In genomic region chr1:214050513-214051401, GRCh38 we compare ENCODE assay signal across 1 cellular context.
TF ChIP-seq lines count a peak whose summit lies in the region.

No MANE protein-coding gene starts in this region.

TF ChIP-seq in HepG2, 621 proteins besides CTCF, POLR2A, EP300 and RAD21 (continued from another document and continues in another):
- TF ChIP-seq TIGD3 (CRISPR knock-in tag; IDR thresholded peaks at IDR 0.05; ENCODE audit: borderline replicate concordance) (no peak), ZNF605 (CRISPR knock-in tag; IDR thresholded peaks at IDR 0.05) (peak; percentile 84), GTF2F1 (IDR thresholded peaks at IDR 0.05; ENCODE audit: low read length) (0 out of 2 replicates have a peak, but pooled peaks have one; percentile 28), IKZF4 (CRISPR knock-in tag; IDR thresholded peaks at IDR 0.05; ENCODE audit: borderline replicate concordance, low read depth, not compliant biosample characterization) (no peak), ZNF143 (CRISPR knock-in tag; IDR thresholded peaks at IDR 0.05) (peak; percentile 52; the same call in 1 of the 2 replicates), RBAK (CRISPR knock-in tag; IDR thresholded peaks at IDR 0.05) (no peak), ZMYM4 (CRISPR knock-in tag; IDR thresholded peaks at IDR 0.05) (peak; percentile 96), ZNF543 (CRISPR knock-in tag; IDR thresholded peaks at IDR 0.05) (peak; percentile 12; the same call in 1 of the 2 replicates), KAT8 (CRISPR knock-in tag; IDR thresholded peaks at IDR 0.05) (peak; percentile 21; the same call in 1 of the 2 replicates), SRSF9 (IDR thresholded peaks at IDR 0.05; ENCODE audit: borderline replicate concordance, insufficient read depth, low read depth, low read length, poor library complexity, severe bottlenecking) (no peak), DNMT3B (CRISPR knock-in tag; conservative IDR thresholded peaks at IDR 0.05) (peak; percentile 15; the same call in 1 of the 2 replicates), MEIS2 (CRISPR knock-in tag; IDR thresholded peaks at IDR 0.05) (peak; percentile 88; the same call in 1 of the 2 replicates), CBX2 (IDR thresholded peaks at IDR 0.05; ENCODE audit: low read depth, low read length) (no peak), CBX2 (CRISPR knock-in tag; IDR thresholded peaks at IDR 0.05; ENCODE audit: low read depth) (no peak), KLF9 (CRISPR knock-in tag; IDR thresholded peaks at IDR 0.05; ENCODE audit: low read depth) (no peak; the same call in 1 of the 2 replicates), BCL3 (CRISPR knock-in tag; IDR thresholded peaks at IDR 0.05) (peak; percentile 70), KLF15 (CRISPR knock-in tag; IDR thresholded peaks at IDR 0.05; ENCODE audit: borderline replicate concordance) (peak; percentile 27; the same call in 1 of the 2 replicates), SPEN (CRISPR knock-in tag; IDR thresholded peaks at IDR 0.05; ENCODE audit: low read depth) (peak; percentile 83; the same call in 1 of the 2 replicates), NR2F6 (IDR thresholded peaks at IDR 0.05) (peak; percentile 99), NR2F6 (CRISPR knock-in tag; IDR thresholded peaks at IDR 0.05) (peak; percentile 99), HNRNPLL (IDR thresholded peaks at IDR 0.05; ENCODE audit: low read depth, low read length, poor library complexity, severe bottlenecking) (no peak), ZBTB37 (CRISPR knock-in tag; IDR thresholded peaks at IDR 0.05) (no peak; the same call in 1 of the 2 replicates), ZNF781 (CRISPR knock-in tag; IDR thresholded peaks at IDR 0.05; ENCODE audit: borderline replicate concordance, not compliant biosample characterization) (no peak), STAT6 (CRISPR knock-in tag; IDR thresholded peaks at IDR 0.05; ENCODE audit: borderline replicate concordance) (peak; percentile 79; the same call in 1 of the 2 replicates), ZNF709 (CRISPR knock-in tag; IDR thresholded peaks at IDR 0.05) (no peak; the same call in 1 of the 2 replicates), ZFP36 (IDR thresholded peaks at IDR 0.05; ENCODE audit: borderline replicate concordance, low read depth, low read length, partially characterized antibody) (no peak), CBX1 (IDR thresholded peaks at IDR 0.05; ENCODE audit: low read depth) (peak; percentile 72), PRPF4 (IDR thresholded peaks at IDR 0.05; ENCODE audit: low read depth, low read length, poor library complexity, severe bottlenecking) (no peak), ZFYVE20 (CRISPR knock-in tag; IDR thresholded peaks at IDR 0.05; ENCODE audit: borderline replicate concordance, low read depth) (no peak), ZNF672 (CRISPR knock-in tag; IDR thresholded peaks at IDR 0.05) (no peak), YEATS4 (CRISPR knock-in tag; IDR thresholded peaks at IDR 0.05; ENCODE audit: borderline replicate concordance) (peak; percentile 82; the same call in 1 of the 2 replicates), ZBTB49 (CRISPR knock-in tag; IDR thresholded peaks at IDR 0.05; ENCODE audit: borderline replicate concordance) (no peak), ZFP82 (CRISPR knock-in tag; IDR thresholded peaks at IDR 0.05; ENCODE audit: borderline replicate concordance) (no peak), ZNF674 (CRISPR knock-in tag; IDR thresholded peaks at IDR 0.05; ENCODE audit: low read depth) (no peak), RORA (CRISPR knock-in tag; IDR thresholded peaks at IDR 0.05) (peak; percentile 95; the same call in 1 of the 2 replicates), HOXA5 (CRISPR knock-in tag; IDR thresholded peaks at IDR 0.05) (peak; percentile 93), ZNF530 (CRISPR knock-in tag; IDR thresholded peaks at IDR 0.05; ENCODE audit: low read depth) (no peak), ZIK1 (CRISPR knock-in tag; IDR thresholded peaks at IDR 0.05; ENCODE audit: borderline replicate concordance, low read depth) (0 out of 2 replicates have a peak, but pooled peaks have one; percentile 35), MAFG (CRISPR knock-in tag; IDR thresholded peaks at IDR 0.05) (no peak), TCF7 (IDR thresholded peaks at IDR 0.05; ENCODE audit: low read depth) (peak; percentile 82), JUNB (CRISPR knock-in tag; IDR thresholded peaks at IDR 0.05; ENCODE audit: borderline replicate concordance) (0 out of 2 replicates have a peak, but pooled peaks have one; percentile 49), TMF1 (CRISPR knock-in tag; IDR thresholded peaks at IDR 0.05; ENCODE audit: low read depth) (no peak), MYC (CRISPR knock-in tag; IDR thresholded peaks at IDR 0.05; ENCODE audit: borderline replicate concordance) (peak; percentile 96), ZBTB42 (CRISPR knock-in tag; IDR thresholded peaks at IDR 0.05) (no peak; the same call in 1 of the 2 replicates), NAIF1 (CRISPR knock-in tag; IDR thresholded peaks at IDR 0.05; ENCODE audit: borderline replicate concordance) (no peak), ZNF572 (CRISPR knock-in tag; IDR thresholded peaks at IDR 0.05) (no peak), NONO (IDR thresholded peaks at IDR 0.05) (no peak), NONO (CRISPR knock-in tag; conservative IDR thresholded peaks at IDR 0.05) (peak; percentile 88), STAT5B (CRISPR knock-in tag; IDR thresholded peaks at IDR 0.05) (no peak; the same call in 1 of the 2 replicates), MEF2D (CRISPR knock-in tag; IDR thresholded peaks at IDR 0.05) (peak; percentile 93), MTF1 (CRISPR knock-in tag; IDR thresholded peaks at IDR 0.05) (no peak), ZMAT3 (CRISPR knock-in tag; conservative IDR thresholded peaks at IDR 0.05) (peak; percentile 60; the same call in 1 of the 2 replicates), KDM4B (CRISPR knock-in tag; IDR thresholded peaks at IDR 0.05) (peak; percentile 65), NR2F1 (CRISPR knock-in tag; IDR thresholded peaks at IDR 0.05) (peak; percentile 97 to 99), ZNF879 (CRISPR knock-in tag; IDR thresholded peaks at IDR 0.05) (0 out of 2 replicates have a peak, but pooled peaks have one; percentile 62), ZNF275 (CRISPR knock-in tag; IDR thresholded peaks at IDR 0.05; ENCODE audit: borderline replicate concordance) (no peak; the same call in 1 of the 2 replicates)
- TF ChIP-seq, protein P1, sequence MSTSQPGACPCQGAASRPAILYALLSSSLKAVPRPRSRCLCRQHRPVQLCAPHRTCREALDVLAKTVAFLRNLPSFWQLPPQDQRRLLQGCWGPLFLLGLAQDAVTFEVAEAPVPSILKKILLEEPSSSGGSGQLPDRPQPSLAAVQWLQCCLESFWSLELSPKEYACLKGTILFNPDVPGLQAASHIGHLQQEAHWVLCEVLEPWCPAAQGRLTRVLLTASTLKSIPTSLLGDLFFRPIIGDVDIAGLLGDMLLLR (CRISPR knock-in tag; IDR thresholded peaks at IDR 0.05) = no peak
- TF ChIP-seq, protein P2, sequence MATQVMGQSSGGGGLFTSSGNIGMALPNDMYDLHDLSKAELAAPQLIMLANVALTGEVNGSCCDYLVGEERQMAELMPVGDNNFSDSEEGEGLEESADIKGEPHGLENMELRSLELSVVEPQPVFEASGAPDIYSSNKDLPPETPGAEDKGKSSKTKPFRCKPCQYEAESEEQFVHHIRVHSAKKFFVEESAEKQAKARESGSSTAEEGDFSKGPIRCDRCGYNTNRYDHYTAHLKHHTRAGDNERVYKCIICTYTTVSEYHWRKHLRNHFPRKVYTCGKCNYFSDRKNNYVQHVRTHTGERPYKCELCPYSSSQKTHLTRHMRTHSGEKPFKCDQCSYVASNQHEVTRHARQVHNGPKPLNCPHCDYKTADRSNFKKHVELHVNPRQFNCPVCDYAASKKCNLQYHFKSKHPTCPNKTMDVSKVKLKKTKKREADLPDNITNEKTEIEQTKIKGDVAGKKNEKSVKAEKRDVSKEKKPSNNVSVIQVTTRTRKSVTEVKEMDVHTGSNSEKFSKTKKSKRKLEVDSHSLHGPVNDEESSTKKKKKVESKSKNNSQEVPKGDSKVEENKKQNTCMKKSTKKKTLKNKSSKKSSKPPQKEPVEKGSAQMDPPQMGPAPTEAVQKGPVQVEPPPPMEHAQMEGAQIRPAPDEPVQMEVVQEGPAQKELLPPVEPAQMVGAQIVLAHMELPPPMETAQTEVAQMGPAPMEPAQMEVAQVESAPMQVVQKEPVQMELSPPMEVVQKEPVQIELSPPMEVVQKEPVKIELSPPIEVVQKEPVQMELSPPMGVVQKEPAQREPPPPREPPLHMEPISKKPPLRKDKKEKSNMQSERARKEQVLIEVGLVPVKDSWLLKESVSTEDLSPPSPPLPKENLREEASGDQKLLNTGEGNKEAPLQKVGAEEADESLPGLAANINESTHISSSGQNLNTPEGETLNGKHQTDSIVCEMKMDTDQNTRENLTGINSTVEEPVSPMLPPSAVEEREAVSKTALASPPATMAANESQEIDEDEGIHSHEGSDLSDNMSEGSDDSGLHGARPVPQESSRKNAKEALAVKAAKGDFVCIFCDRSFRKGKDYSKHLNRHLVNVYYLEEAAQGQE (IDR thresholded peaks at IDR 0.05; ENCODE audit: borderline replicate concordance in 1 of 2, low read depth in 1 of 2, low read length in 2 of 2) = peak in 1 of 2 experiments; percentile 82; a peak in 1 of 4 replicates
